In genomic region chr11:47552086-47552580, GRCh38 we compare ENCODE assay signal across 9 cellular contexts. TPM values are rescaled to one million over a fixed set of nuclear protein-coding genes. Genes with fewer than 3 reads are reported as not detected.
DNase-seq lines count a peak whose midpoint lies in the region; ATAC-seq, FAIRE-seq and TF ChIP-seq lines count a peak whose summit lies in the region.
"Had no signal": no experiment of that assay in that cellular context is flagged by ENCODE, and none has a peak within 500 bp of the region (broad histone marks: within the 10 kb centered on the region; RNA-seq: fewer than 3 reads in every experiment).

No MANE protein-coding gene starts in this region.

- H3K27me3 Mint-ChIP-seq in progenitor cell of endocrine pancreas, result no peaks in the 10 kb centered on the region

- peaks cover 19% of the 10 kb centered on the region for H3K4me1 Mint-ChIP-seq in progenitor cell of endocrine pancreas (ENCODE audit: low read depth)

- no peaks in the 10 kb centered on the region for H3K9me3 ChIP-seq in heart left ventricle

- peaks cover 0 to 9% (median 0%) of the 10 kb centered on the region in 9 donors for H3K36me3 ChIP-seq in heart left ventricle

- DNase-seq in AG20443 (ENCODE audit: low spot score) (peak; percentile 42), M059J (ENCODE audit: low read depth) (peak; percentile 28), heart left ventricle (peak in 1 of 5 donors; percentile 19), progenitor cell of endocrine pancreas (ENCODE audit: low spot score, unreplicated experiment) (peak; percentile 23), NK-92 (lab: John Stamatoyannopoulos, UW; ENCODE audit: unreplicated experiment) (no peak), HTR-8/SVneo (ENCODE audit: insufficient read length, low spot score) (no peak)
- peak in 1 of 2 donors; percentile 57 for DNase-seq in activated naive CD4-positive, alpha-beta T cell treated with anti-CD3 and anti-CD28 coated beads, Interleukin-2, amount 50 U/mL, for 72 hours (ENCODE audit: low spot score in 2 of 2)

- peak overlapping the region; percentile 97 for H3K4me3 Mint-ChIP-seq in progenitor cell of endocrine pancreas (ENCODE audit: low read depth)

- peaks cover 18 to 33% of the 10 kb centered on the region in 2 donors for H3K36me3 Mint-ChIP-seq in activated naive CD4-positive, alpha-beta T cell treated with anti-CD3 and anti-CD28 coated beads, Interleukin-2, amount 50 U/mL, for 72 hours
- peaks cover 2% of the 10 kb centered on the region for H3K36me3 Mint-ChIP-seq in progenitor cell of endocrine pancreas (ENCODE audit: insufficient read depth)

- H3K4me3 ChIP-seq in heart left ventricle, result peak overlapping the region; percentile 68 to 100 (median 90)

- peaks cover 6 to 55% (median 29%) of the 10 kb centered on the region in 12 donors for H3K4me1 ChIP-seq in heart left ventricle

- 3 to 5% (median 4%) methylated on average over 15 to 23 of the region's 23 CpGs for WGBS in heart left ventricle, 4 donors

- intact Hi-C loops in heart left ventricle (cut with DNase I), result loop anchor here in 6 of 10 donors (2.0 to 10.0 kb wide), 9 partner anchors 27 to 125 kb away; partner anchors contain the start of genes KBTBD4 (in 1 of the 6), NDUFS3 (in 1 of the 6) and PSMC3 (in 1 of the 6)

- no peaks in the 10 kb centered on the region for H3K9me3 Mint-ChIP-seq in activated naive CD4-positive, alpha-beta T cell treated with anti-CD3 and anti-CD28 coated beads, Interleukin-2, amount 50 U/mL, for 72 hours
- no peaks in the 10 kb centered on the region for H3K9me3 Mint-ChIP-seq in progenitor cell of endocrine pancreas (ENCODE audit: low read depth)

- no peak for TF ChIP-seq POLR2A in heart left ventricle (IDR thresholded peaks at IDR 0.05)

- H3K27me3 ChIP-seq in heart left ventricle, result no peaks in the 10 kb centered on the region

- ATAC-seq in GM19023 (IDR thresholded peaks at IDR 0.05; ENCODE audit: unreplicated experiment), result peak; percentile 5
- peak; percentile 5 to 32 for ATAC-seq in activated naive CD4-positive, alpha-beta T cell treated with anti-CD3 and anti-CD28 coated beads, Interleukin-2, amount 50 U/mL, for 72 hours
- ATAC-seq in heart left ventricle, result peak in 3 of 4 donors; percentile 8 to 20 (median 11)

- no peak for FAIRE-seq in HTR-8/SVneo (lab: Jason Lieb, UNC)

- TF ChIP-seq CTCF in heart left ventricle (IDR thresholded peaks at IDR 0.05) (no peak), progenitor cell of endocrine pancreas (IDR thresholded peaks at IDR 0.05; ENCODE audit: unreplicated experiment) (no peak)

- peak overlapping the region; percentile 97 to 100 for H3K27ac Mint-ChIP-seq in activated naive CD4-positive, alpha-beta T cell treated with anti-CD3 and anti-CD28 coated beads, Interleukin-2, amount 50 U/mL, for 72 hours
- peak overlapping the region; percentile 96 for H3K27ac Mint-ChIP-seq in progenitor cell of endocrine pancreas

- peak overlapping the region; percentile 81 to 96 (median 91) for H3K27ac ChIP-seq in heart left ventricle

RNA-seq across cellular contexts. Expression of gene CELF1, which starts 0.8 kb away (rescaled TPM):
- 50.0 and 73.1 TPM in 2 replicates for total RNA-seq in M059J (2014; rRNA removed; shearing (Covaris generic))
- 100 to 1,000 TPM; 105 to 128 TPM for total RNA-seq in activated naive CD4-positive, alpha-beta T cell treated with anti-CD3 and anti-CD28 coated beads, Interleukin-2, amount 50 U/mL, for 72 hours
- total RNA-seq in heart left ventricle (100 to 1,000 TPM in 2 of 9 donors, 10 to 100 TPM in 7; 63.3 to 111 (median 88.6) TPM), progenitor cell of endocrine pancreas (161 and 163 TPM in 2 replicates)
- polyA plus RNA-seq in heart left ventricle, result 10 to 100 TPM; 27.3 to 65.2 TPM

RNA-seq across cellular contexts. Expression of gene PTPMT1, which starts 13.3 kb away (rescaled TPM):
- 183 and 234 TPM in 2 replicates for total RNA-seq in M059J (2014; rRNA removed; shearing (Covaris generic))
- total RNA-seq in activated naive CD4-positive, alpha-beta T cell treated with anti-CD3 and anti-CD28 coated beads, Interleukin-2, amount 50 U/mL, for 72 hours, result 10 to 100 TPM; 20.4 to 37.5 TPM
- 10 to 100 TPM; 17.4 to 77.4 (median 22.7) TPM for total RNA-seq in heart left ventricle
- 10 to 100 TPM; 37.2 to 50.8 TPM for polyA plus RNA-seq in heart left ventricle
- 45.6 and 47.6 TPM in 2 replicates for total RNA-seq in progenitor cell of endocrine pancreas

RNA-seq across cellular contexts. Expression of gene KBTBD4, which starts 26.6 kb away (rescaled TPM):
- 26.0 and 35.4 TPM in 2 replicates for total RNA-seq in M059J (2014; rRNA removed; shearing (Covaris generic))
- total RNA-seq in activated naive CD4-positive, alpha-beta T cell treated with anti-CD3 and anti-CD28 coated beads, Interleukin-2, amount 50 U/mL, for 72 hours, result 10 to 100 TPM; 22.1 to 25.4 TPM
- 10 to 100 TPM; 10.7 to 23.7 (median 15.7) TPM for total RNA-seq in heart left ventricle
- polyA plus RNA-seq in heart left ventricle, result 10 to 100 TPM in 1 of 2 donors, 1 to 10 TPM in 1; 5.0 to 12.8 TPM
- total RNA-seq in progenitor cell of endocrine pancreas, result 16.6 and 18.1 TPM in 2 replicates

RNA-seq across cellular contexts. Expression of gene NDUFS3, which starts 26.7 kb away (rescaled TPM):
- total RNA-seq in M059J (2014; rRNA removed; shearing (Covaris generic)), result 85.7 and 108 TPM in 2 replicates
- 100 to 1,000 TPM; 128 to 158 TPM for total RNA-seq in activated naive CD4-positive, alpha-beta T cell treated with anti-CD3 and anti-CD28 coated beads, Interleukin-2, amount 50 U/mL, for 72 hours
- 100 to 1,000 TPM; 134 to 310 (median 236) TPM for total RNA-seq in heart left ventricle
- polyA plus RNA-seq in heart left ventricle, result 100 to 1,000 TPM; 222 to 478 TPM
- 102 and 109 TPM in 2 replicates for total RNA-seq in progenitor cell of endocrine pancreas

RNA-seq across cellular contexts. Expression of gene FAM180B, which starts 34.3 kb away (rescaled TPM):
- total RNA-seq in M059J (2014; rRNA removed; shearing (Covaris generic)), result not detected in 2 replicates
- under 1 TPM in 1 of 2 donors, not detected in 1; 0.18 TPM for total RNA-seq in activated naive CD4-positive, alpha-beta T cell treated with anti-CD3 and anti-CD28 coated beads, Interleukin-2, amount 50 U/mL, for 72 hours
- total RNA-seq in heart left ventricle, result 1 to 10 TPM in 1 of 9 donors, under 1 TPM in 5, not detected in 3; 0.21 to 1.3 (median 0.39) TPM
- polyA plus RNA-seq in heart left ventricle, result under 1 TPM in 1 of 2 donors, not detected in 1; 0.15 TPM
- total RNA-seq in progenitor cell of endocrine pancreas, result 0.26 and 0.29 TPM in 2 replicates
- total RNA-seq: NCI-H460 had no signal

Comparison
In these comparisons a context has a peak if more than half of its experiments do, and no peak if none do; other contexts are left out.
1. DNase-seq: peak in AG20443 (single experiment), M059J (single experiment) and progenitor cell of endocrine pancreas (single experiment); none in NK-92 (single experiment) and HTR-8/SVneo (single experiment).
2. Peak in every context shown above with its lines, with median percentiles within 50 percentile points of each other: ATAC-seq.